ENCODE assay signal across 9 cellular contexts in genomic region chr3:73451276-73451973, GRCh38.
A peak's percentile ranks its signal among the peaks of the same experiment; 100 is the strongest.
DNase-seq lines count a peak whose midpoint lies in the region; ATAC-seq, FAIRE-seq and TF ChIP-seq lines count a peak whose summit lies in the region.
"Had no signal": no experiment of that assay in that cellular context is flagged by ENCODE, and none has a peak within 500 bp of the region (broad histone marks: within the 10 kb centered on the region; RNA-seq: fewer than 3 reads in every experiment).

No MANE protein-coding gene starts in this region.

- H3F3A ChIP-seq in SK-N-SH (replicated peaks; ENCODE audit: insufficient read depth) = peaks cover 7% of the 10 kb centered on the region

- WGBS in hepatocyte (ENCODE audit: low lambda C conversion rate, missing lambda C conversion rate) = 86% methylated on average over 3 of the region's 3 CpGs
- WGBS in transverse colon (ENCODE audit: low coverage in 1 of 2), 2 donors = 13 to 41% methylated on average over 1 to 3 of the region's 3 CpGs
- 82% methylated on average over 3 of the region's 3 CpGs for WGBS in SK-N-SH (ENCODE audit: low lambda C conversion rate)

- H3K79me2 ChIP-seq in hepatocyte = peaks cover 59% of the 10 kb centered on the region
- peaks cover 53% of the 10 kb centered on the region for H3K79me2 ChIP-seq in SK-N-SH (ENCODE audit: insufficient read depth)

- H2AFZ ChIP-seq in hepatocyte (no peak overlapping the region), SK-N-SH (ENCODE audit: low read depth) (no peak overlapping the region)

- in situ Hi-C loops in transverse colon (cut with MboI; ENCODE audit: low pct_ligation_motif_present in 1 of 4, low pct_unique_long_range_greater_than_20kb in 1 of 4, low sequenced_read_pairs in 3 of 4) = no loop called here

- POLR2A ChIA-PET in SK-N-SH (lab: Yijun Ruan, JAX) = no interaction called here

- intact Hi-C loops in transverse colon (cut with DNase I; ENCODE audit: low total_unique reads) (loop anchor here (5.0 kb wide), 1 partner anchor 1294 kb away; no protein-coding TSS in a partner anchor), ascending aorta (cut with DNase I) (no loop called here)

- peak overlapping the region; percentile 19 for H3K27ac ChIP-seq in hepatocyte
- no peak overlapping the region for H3K27ac ChIP-seq in transverse colon
- H3K27ac ChIP-seq in ascending aorta = no peak overlapping the region
- no peak overlapping the region for H3K27ac ChIP-seq in SK-N-SH (ENCODE audit: low read depth in 2 of 2, low read length in 1 of 2)
- H3K27ac ChIP-seq: SJCRH30 had no signal

- no peaks in the 10 kb centered on the region for H3K36me3 ChIP-seq in hepatocyte (replicated peaks; ENCODE audit: insufficient read depth, low read depth)
- H3K36me3 ChIP-seq in transverse colon = no peaks in the 10 kb centered on the region
- no peaks in the 10 kb centered on the region for H3K36me3 ChIP-seq in ascending aorta
- H3K36me3 ChIP-seq in SK-N-SH (replicated peaks in 1 of 2; ENCODE audit: control insufficient read depth in 1 of 2, insufficient read depth in 2 of 2, low read length in 1 of 2) = peaks cover 0 to under 1% of the 10 kb centered on the region in 2 experiments
- H3K36me3 ChIP-seq: SJCRH30 had no signal

- no peak for DNase-seq in GM18507 (ENCODE audit: extremely low spot score, insufficient read length, low read depth)
- DNase-seq in NCI-H1105 (lab: John Stamatoyannopoulos, UW) = peak; percentile 53
- DNase-seq in hepatocyte (ENCODE audit: low spot score) = no peak
- no peak for DNase-seq in transverse colon
- DNase-seq in ascending aorta (ENCODE audit: low spot score in 2 of 2) = no peak
- no peak for DNase-seq in SK-N-SH
- no peak for DNase-seq in NCI-H524 treated with DMSO at 0.1 percent for 48 hours (lab: John Stamatoyannopoulos, UW)
- DNase-seq: SJCRH30 had no signal

- FAIRE-seq in GM18507 (lab: Jason Lieb, UNC) = peak; percentile 85

- no peaks in the 10 kb centered on the region for H3K9me2 ChIP-seq in hepatocyte (replicated peaks; ENCODE audit: insufficient read depth)
- no peaks in the 10 kb centered on the region for H3K9me2 ChIP-seq in SK-N-SH

- no peak for TF ChIP-seq EP300 in transverse colon (IDR thresholded peaks at IDR 0.05; ENCODE audit: low read depth)
- no peak for TF ChIP-seq EP300 in SK-N-SH (IDR thresholded peaks at IDR 0.05; ENCODE audit: borderline replicate concordance in 1 of 2, low read depth in 1 of 2, low read length in 1 of 2)

- no peaks in the 10 kb centered on the region for H3K9me3 ChIP-seq in hepatocyte (ENCODE audit: low read depth)
- no peaks in the 10 kb centered on the region for H3K9me3 ChIP-seq in transverse colon
- H3K9me3 ChIP-seq in ascending aorta = no peaks in the 10 kb centered on the region
- H3K9me3 ChIP-seq in SK-N-SH = no peaks in the 10 kb centered on the region
- H3K9me3 ChIP-seq: SJCRH30 had no signal

- no peaks in the 10 kb centered on the region for H3K27me3 ChIP-seq in hepatocyte
- no peaks in the 10 kb centered on the region for H3K27me3 ChIP-seq in transverse colon
- no peaks in the 10 kb centered on the region for H3K27me3 ChIP-seq in ascending aorta
- H3K27me3 ChIP-seq in SK-N-SH (ENCODE audit: insufficient read depth) = no peaks in the 10 kb centered on the region
- H3K27me3 ChIP-seq: SJCRH30 had no signal

- no peak for TF ChIP-seq RAD21 in SK-N-SH (IDR thresholded peaks at IDR 0.05; ENCODE audit: low read length)

- H3K4me1 ChIP-seq in hepatocyte (ENCODE audit: insufficient read depth) (peaks cover 19% of the 10 kb centered on the region), transverse colon (peaks cover 0 to 19% (median 6%) of the 10 kb centered on the region in 4 donors), ascending aorta (peaks cover 5 to 38% of the 10 kb centered on the region in 2 donors), SK-N-SH (ENCODE audit: control insufficient read depth in 1 of 2, insufficient read depth in 2 of 2, low read depth in 1 of 2, low read length in 1 of 2) (peaks cover 13 to 16% of the 10 kb centered on the region in 2 experiments; a peak in 3 of 4 replicates)

- CTCF ChIA-PET in SK-N-SH (lab: Yijun Ruan, JAX) = interaction anchor here (0.9 to 1.8 kb wide), 8 partner anchors 11 to 397 kb away, joined by 3 to 6 read pairs (median 4); no protein-coding TSS in a partner anchor

- peak; percentile 21 for ATAC-seq in GM21529 (IDR thresholded peaks at IDR 0.05; ENCODE audit: unreplicated experiment)

- TF ChIP-seq CTCF in hepatocyte (IDR thresholded peaks at IDR 0.05; ENCODE audit: poor library complexity) = no peak
- TF ChIP-seq CTCF in transverse colon (IDR thresholded peaks at IDR 0.05) = no peak
- no peak for TF ChIP-seq CTCF in ascending aorta (IDR thresholded peaks at IDR 0.05)
- no peak for TF ChIP-seq CTCF in SK-N-SH (IDR thresholded peaks at IDR 0.05)

- no peak overlapping the region for H3K4me3 ChIP-seq in hepatocyte
- no peak overlapping the region for H3K4me3 ChIP-seq in transverse colon
- H3K4me3 ChIP-seq in ascending aorta = no peak overlapping the region
- H3K4me3 ChIP-seq in SK-N-SH (ENCODE audit: low read depth in 2 of 2, low read length in 1 of 2) = no peak overlapping the region
- H3K4me3 ChIP-seq: SJCRH30 had no signal

- TF ChIP-seq POLR2A in transverse colon (IDR thresholded peaks at IDR 0.05) = no peak

- no peak overlapping the region for H3K9ac ChIP-seq in SK-N-SH

- H3K4me2 ChIP-seq in hepatocyte (no peak overlapping the region), SK-N-SH (no peak overlapping the region)

- H4K20me1 ChIP-seq in hepatocyte (ENCODE audit: insufficient read depth, poor library complexity, severe bottlenecking) (peaks cover 27% of the 10 kb centered on the region), SK-N-SH (ENCODE audit: insufficient read depth) (peaks cover 82% of the 10 kb centered on the region)

TF ChIP-seq in SK-N-SH, 30 proteins besides CTCF, POLR2A, EP300 and RAD21:
- TF ChIP-seq FOXM1 (IDR thresholded peaks at IDR 0.05; ENCODE audit: low read depth) (no peak), EZH2phosphoT487 (IDR thresholded peaks at IDR 0.05; ENCODE audit: borderline replicate concordance, low read depth) (no peak), TCF12 (IDR thresholded peaks at IDR 0.05) (no peak)
TF ChIP-seq in SK-N-SH: peak in this region for 0.
